Comparison of ENCODE assay signal across 2 cellular contexts in the genomic region with DNA sequence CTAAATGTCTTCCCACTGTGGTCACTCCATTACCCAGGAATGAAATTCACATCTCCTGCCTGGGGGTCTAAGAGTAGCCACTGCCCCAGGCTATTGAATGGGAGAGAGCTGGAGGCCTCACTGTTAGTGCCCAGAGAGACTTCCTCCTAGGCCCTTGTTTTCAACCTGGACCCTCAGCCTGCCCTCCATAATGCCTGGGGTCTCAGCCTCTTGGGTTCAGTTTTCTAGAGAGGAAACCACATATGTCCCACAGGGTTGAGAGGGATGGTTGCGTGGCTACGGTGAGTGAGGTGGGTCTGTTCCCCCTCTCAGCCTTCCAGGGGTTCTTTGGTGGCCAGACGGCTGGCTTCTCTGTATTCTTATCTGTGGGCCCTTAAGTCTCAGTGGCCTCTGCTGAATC.
TF ChIP-seq lines count a peak whose summit lies in the region.

No MANE protein-coding gene starts in this region.

TF ChIP-seq in GM23338, 12 proteins besides CTCF, POLR2A, EP300 and RAD21 (continues in another document):
- TF ChIP-seq, protein P1, sequence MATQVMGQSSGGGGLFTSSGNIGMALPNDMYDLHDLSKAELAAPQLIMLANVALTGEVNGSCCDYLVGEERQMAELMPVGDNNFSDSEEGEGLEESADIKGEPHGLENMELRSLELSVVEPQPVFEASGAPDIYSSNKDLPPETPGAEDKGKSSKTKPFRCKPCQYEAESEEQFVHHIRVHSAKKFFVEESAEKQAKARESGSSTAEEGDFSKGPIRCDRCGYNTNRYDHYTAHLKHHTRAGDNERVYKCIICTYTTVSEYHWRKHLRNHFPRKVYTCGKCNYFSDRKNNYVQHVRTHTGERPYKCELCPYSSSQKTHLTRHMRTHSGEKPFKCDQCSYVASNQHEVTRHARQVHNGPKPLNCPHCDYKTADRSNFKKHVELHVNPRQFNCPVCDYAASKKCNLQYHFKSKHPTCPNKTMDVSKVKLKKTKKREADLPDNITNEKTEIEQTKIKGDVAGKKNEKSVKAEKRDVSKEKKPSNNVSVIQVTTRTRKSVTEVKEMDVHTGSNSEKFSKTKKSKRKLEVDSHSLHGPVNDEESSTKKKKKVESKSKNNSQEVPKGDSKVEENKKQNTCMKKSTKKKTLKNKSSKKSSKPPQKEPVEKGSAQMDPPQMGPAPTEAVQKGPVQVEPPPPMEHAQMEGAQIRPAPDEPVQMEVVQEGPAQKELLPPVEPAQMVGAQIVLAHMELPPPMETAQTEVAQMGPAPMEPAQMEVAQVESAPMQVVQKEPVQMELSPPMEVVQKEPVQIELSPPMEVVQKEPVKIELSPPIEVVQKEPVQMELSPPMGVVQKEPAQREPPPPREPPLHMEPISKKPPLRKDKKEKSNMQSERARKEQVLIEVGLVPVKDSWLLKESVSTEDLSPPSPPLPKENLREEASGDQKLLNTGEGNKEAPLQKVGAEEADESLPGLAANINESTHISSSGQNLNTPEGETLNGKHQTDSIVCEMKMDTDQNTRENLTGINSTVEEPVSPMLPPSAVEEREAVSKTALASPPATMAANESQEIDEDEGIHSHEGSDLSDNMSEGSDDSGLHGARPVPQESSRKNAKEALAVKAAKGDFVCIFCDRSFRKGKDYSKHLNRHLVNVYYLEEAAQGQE (IDR thresholded peaks at IDR 0.05; ENCODE audit: unreplicated experiment) = no peak
- TF ChIP-seq STAT1 (IDR thresholded peaks at IDR 0.05; ENCODE audit: unreplicated experiment) = no peak
- TF ChIP-seq EZH2phosphoT487 (IDR thresholded peaks at IDR 0.05; ENCODE audit: unreplicated experiment) = no peak
- TF ChIP-seq POLR2AphosphoS5 (IDR thresholded peaks at IDR 0.05; ENCODE audit: low read depth) = no peak
- TF ChIP-seq ZNF331 (CRISPR knock-in tag; IDR thresholded peaks at IDR 0.05; ENCODE audit: low read depth) = no peak
- TF ChIP-seq NANOG (IDR thresholded peaks at IDR 0.05; ENCODE audit: borderline replicate concordance) = no peak
- no peak for TF ChIP-seq JUNB (IDR thresholded peaks at IDR 0.05; ENCODE audit: unreplicated experiment)
- TF ChIP-seq, protein P2, sequence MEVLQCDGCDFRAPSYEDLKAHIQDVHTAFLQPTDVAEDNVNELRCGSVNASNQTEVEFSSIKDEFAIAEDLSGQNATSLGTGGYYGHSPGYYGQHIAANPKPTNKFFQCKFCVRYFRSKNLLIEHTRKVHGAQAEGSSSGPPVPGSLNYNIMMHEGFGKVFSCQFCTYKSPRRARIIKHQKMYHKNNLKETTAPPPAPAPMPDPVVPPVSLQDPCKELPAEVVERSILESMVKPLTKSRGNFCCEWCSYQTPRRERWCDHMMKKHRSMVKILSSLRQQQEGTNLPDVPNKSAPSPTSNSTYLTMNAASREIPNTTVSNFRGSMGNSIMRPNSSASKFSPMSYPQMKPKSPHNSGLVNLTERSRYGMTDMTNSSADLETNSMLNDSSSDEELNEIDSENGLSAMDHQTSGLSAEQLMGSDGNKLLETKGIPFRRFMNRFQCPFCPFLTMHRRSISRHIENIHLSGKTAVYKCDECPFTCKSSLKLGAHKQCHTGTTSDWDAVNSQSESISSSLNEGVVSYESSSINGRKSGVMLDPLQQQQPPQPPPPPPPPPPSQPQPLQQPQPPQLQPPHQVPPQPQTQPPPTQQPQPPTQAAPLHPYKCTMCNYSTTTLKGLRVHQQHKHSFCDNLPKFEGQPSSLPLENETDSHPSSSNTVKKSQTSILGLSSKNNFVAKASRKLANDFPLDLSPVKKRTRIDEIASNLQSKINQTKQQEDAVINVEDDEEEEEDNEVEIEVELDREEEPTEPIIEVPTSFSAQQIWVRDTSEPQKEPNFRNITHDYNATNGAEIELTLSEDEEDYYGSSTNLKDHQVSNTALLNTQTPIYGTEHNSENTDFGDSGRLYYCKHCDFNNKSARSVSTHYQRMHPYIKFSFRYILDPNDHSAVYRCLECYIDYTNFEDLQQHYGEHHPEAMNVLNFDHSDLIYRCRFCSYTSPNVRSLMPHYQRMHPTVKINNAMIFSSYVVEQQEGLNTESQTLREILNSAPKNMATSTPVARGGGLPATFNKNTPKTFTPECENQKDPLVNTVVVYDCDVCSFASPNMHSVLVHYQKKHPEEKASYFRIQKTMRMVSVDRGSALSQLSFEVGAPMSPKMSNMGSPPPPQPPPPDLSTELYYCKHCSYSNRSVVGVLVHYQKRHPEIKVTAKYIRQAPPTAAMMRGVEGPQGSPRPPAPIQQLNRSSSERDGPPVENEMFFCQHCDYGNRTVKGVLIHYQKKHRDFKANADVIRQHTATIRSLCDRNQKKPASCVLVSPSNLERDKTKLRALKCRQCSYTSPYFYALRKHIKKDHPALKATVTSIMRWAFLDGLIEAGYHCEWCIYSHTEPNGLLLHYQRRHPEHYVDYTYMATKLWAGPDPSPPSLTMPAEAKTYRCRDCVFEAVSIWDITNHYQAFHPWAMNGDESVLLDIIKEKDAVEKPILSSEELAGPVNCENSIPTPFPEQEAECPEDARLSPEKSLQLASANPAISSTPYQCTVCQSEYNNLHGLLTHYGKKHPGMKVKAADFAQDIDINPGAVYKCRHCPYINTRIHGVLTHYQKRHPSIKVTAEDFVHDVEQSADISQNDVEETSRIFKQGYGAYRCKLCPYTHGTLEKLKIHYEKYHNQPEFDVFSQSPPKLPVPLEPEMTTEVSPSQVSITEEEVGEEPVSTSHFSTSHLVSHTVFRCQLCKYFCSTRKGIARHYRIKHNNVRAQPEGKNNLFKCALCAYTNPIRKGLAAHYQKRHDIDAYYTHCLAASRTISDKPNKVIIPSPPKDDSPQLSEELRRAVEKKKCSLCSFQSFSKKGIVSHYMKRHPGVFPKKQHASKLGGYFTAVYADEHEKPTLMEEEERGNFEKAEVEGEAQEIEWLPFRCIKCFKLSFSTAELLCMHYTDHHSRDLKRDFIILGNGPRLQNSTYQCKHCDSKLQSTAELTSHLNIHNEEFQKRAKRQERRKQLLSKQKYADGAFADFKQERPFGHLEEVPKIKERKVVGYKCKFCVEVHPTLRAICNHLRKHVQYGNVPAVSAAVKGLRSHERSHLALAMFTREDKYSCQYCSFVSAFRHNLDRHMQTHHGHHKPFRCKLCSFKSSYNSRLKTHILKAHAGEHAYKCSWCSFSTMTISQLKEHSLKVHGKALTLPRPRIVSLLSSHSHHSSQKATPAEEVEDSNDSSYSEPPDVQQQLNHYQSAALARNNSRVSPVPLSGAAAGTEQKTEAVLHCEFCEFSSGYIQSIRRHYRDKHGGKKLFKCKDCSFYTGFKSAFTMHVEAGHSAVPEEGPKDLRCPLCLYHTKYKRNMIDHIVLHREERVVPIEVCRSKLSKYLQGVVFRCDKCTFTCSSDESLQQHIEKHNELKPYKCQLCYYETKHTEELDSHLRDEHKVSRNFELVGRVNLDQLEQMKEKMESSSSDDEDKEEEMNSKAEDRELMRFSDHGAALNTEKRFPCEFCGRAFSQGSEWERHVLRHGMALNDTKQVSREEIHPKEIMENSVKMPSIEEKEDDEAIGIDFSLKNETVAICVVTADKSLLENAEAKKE (CRISPR knock-in tag; IDR thresholded peaks at IDR 0.05) = no peak
- no peak for TF ChIP-seq EZH2 (IDR thresholded peaks at IDR 0.05; ENCODE audit: low read depth, unreplicated experiment)
- no peak for TF ChIP-seq ZNF114 (CRISPR knock-in tag; IDR thresholded peaks at IDR 0.05)

TF ChIP-seq in WTC11, 78 proteins besides CTCF, POLR2A, EP300 and RAD21:
- TF ChIP-seq, protein P3, sequence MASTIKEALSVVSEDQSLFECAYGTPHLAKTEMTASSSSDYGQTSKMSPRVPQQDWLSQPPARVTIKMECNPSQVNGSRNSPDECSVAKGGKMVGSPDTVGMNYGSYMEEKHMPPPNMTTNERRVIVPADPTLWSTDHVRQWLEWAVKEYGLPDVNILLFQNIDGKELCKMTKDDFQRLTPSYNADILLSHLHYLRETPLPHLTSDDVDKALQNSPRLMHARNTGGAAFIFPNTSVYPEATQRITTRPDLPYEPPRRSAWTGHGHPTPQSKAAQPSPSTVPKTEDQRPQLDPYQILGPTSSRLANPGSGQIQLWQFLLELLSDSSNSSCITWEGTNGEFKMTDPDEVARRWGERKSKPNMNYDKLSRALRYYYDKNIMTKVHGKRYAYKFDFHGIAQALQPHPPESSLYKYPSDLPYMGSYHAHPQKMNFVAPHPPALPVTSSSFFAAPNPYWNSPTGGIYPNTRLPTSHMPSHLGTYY (CRISPR knock-in tag; IDR thresholded peaks at IDR 0.05) = no peak
- TF ChIP-seq GTF2I (CRISPR knock-in tag; conservative IDR thresholded peaks at IDR 0.05) (no peak), ZNF671 (CRISPR knock-in tag; IDR thresholded peaks at IDR 0.05) (no peak), SMAD4 (CRISPR knock-in tag; IDR thresholded peaks at IDR 0.05) (no peak), TCF7 (CRISPR knock-in tag; IDR thresholded peaks at IDR 0.05; ENCODE audit: low read depth) (no peak), ZNF396 (CRISPR knock-in tag; IDR thresholded peaks at IDR 0.05; ENCODE audit: borderline replicate concordance) (no peak), JUN (CRISPR knock-in tag; IDR thresholded peaks at IDR 0.05) (no peak)
- TF ChIP-seq, protein P4, sequence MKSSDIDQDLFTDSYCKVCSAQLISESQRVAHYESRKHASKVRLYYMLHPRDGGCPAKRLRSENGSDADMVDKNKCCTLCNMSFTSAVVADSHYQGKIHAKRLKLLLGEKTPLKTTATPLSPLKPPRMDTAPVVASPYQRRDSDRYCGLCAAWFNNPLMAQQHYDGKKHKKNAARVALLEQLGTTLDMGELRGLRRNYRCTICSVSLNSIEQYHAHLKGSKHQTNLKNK (CRISPR knock-in tag; IDR thresholded peaks at IDR 0.05) = no peak
- TF ChIP-seq, protein P5, sequence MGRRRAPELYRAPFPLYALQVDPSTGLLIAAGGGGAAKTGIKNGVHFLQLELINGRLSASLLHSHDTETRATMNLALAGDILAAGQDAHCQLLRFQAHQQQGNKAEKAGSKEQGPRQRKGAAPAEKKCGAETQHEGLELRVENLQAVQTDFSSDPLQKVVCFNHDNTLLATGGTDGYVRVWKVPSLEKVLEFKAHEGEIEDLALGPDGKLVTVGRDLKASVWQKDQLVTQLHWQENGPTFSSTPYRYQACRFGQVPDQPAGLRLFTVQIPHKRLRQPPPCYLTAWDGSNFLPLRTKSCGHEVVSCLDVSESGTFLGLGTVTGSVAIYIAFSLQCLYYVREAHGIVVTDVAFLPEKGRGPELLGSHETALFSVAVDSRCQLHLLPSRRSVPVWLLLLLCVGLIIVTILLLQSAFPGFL (CRISPR knock-in tag; IDR thresholded peaks at IDR 0.05; ENCODE audit: borderline replicate concordance) = no peak
- TF ChIP-seq, protein P6, sequence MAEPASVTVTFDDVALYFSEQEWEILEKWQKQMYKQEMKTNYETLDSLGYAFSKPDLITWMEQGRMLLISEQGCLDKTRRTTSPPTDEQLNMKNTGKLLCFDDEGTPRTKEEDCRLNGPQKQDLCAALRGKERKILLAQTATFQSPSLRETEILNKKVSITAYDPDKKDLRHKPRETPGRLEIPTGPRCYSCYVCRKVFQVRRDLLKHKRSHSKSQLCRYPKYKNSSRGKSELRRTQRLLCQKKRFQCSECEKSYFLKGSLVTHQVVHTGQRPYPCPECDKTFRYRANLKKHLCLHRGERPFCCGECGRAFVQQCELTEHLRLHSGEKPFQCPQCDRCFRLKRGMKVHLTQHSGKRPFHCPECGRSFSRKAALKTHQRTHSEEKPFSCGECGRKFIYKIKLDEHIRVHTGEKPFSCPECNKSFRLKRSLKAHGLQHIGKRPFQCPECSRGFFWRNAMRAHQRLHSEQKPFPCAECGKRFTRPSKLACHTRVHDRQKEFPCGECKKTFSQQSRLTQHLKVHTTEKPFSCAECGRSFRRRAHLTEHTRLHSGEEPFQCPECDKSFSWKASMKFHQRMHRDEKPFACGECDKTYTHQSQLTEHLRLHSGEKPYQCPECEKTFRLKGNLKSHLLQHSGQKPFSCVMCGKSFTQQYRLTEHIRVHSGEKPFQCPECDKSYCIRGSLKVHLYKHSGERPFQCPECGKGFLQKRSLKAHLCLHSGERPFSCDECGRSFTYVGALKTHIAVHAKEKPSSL (CRISPR knock-in tag; conservative IDR thresholded peaks at IDR 0.05) = no peak
TF ChIP-seq in WTC11: peak in this region for 0.
